In the genomic region with DNA sequence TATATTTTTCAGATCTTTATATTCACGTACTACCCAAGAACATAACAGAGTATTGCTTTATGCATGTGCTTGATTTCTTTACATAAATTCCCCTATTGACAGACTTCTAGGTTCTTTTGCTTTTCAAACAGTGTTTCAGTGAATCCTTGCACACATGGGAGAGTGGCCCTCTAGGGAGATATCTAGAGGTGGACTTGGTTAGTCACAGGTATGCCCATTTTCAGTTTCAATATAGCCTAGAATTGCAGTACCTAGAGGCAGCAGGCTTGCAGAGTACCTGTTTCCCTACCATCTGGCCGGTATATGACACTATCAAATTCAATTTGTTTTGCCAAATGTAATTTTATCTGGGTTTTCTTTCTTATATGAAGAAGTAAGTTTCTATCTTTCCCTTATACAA, we compare ENCODE assay signal across 14 cellular contexts.
"Had no signal": no experiment of that assay in that cellular context is flagged by ENCODE, and none has a peak within 500 bp of the region (broad histone marks: within the 10 kb centered on the region; RNA-seq: fewer than 3 reads in every experiment).

No MANE protein-coding gene starts in this region.

- H3K27me3 ChIP-seq: adrenal gland, gastroesophageal sphincter, neutrophil, right atrium auricular region had no signal

- H3K4me1 ChIP-seq: adrenal gland, gastroesophageal sphincter, right atrium auricular region had no signal

- H3K9me3 ChIP-seq: adrenal gland, gastroesophageal sphincter, neutrophil, right atrium auricular region had no signal

- ATAC-seq: gastroesophageal sphincter; naive thymus-derived CD8-positive, alpha-beta T cell; WTC11 had no signal

- H3K4me3 ChIP-seq: adrenal gland, gastroesophageal sphincter, right atrium auricular region had no signal

- H3K36me3 ChIP-seq: adrenal gland, gastroesophageal sphincter, neutrophil, right atrium auricular region had no signal

- H3K27ac ChIP-seq: adrenal gland, gastroesophageal sphincter, neutrophil, right atrium auricular region had no signal

- DNase-seq: activated CD4-positive, alpha-beta T cell treated with anti-CD3 and anti-CD28 coated beads, Interleukin-2, amount 50 U/mL, for 1 hour; activated naive CD4-positive, alpha-beta T cell treated with anti-CD3 and anti-CD28 coated beads, Interleukin-2, amount 50 U/mL, for 16 hours; activated T-cell treated with anti-CD3 and anti-CD28 coated beads, Interleukin-2, amount 50 U/mL, for 1 hour; adrenal gland; dermis blood vessel endothelial cell; kidney glomerular epithelial cell; midbrain; naive thymus-derived CD8-positive, alpha-beta T cell; posterior cingulate gyrus; small intestine had no signal
